ENCODE assay signal across 1 cellular context in genomic region chr2:187519419-187520120, GRCh38.
A peak's percentile ranks its signal among the peaks of the same experiment; 100 is the strongest.
TF ChIP-seq lines count a peak whose summit lies in the region.

No MANE protein-coding gene starts in this region.

TF ChIP-seq in HepG2, 621 proteins besides CTCF, POLR2A, EP300 and RAD21 (continued from another document and continues in another):
- TF ChIP-seq SP2 (CRISPR knock-in tag; IDR thresholded peaks at IDR 0.05) = no peak
- TF ChIP-seq PHF5A (CRISPR knock-in tag; IDR thresholded peaks at IDR 0.05; ENCODE audit: low read depth, unreplicated experiment) = no peak
- TF ChIP-seq ZKSCAN1 (IDR thresholded peaks at IDR 0.05; ENCODE audit: low read length) = no peak
- TF ChIP-seq ZNF101 (CRISPR knock-in tag; IDR thresholded peaks at IDR 0.05; ENCODE audit: borderline replicate concordance, low read depth) = no peak
- TF ChIP-seq ZBTB25 (CRISPR knock-in tag; IDR thresholded peaks at IDR 0.05) = no peak
- TF ChIP-seq CEBPB (IDR thresholded peaks at IDR 0.05; ENCODE audit: borderline replicate concordance, low read depth, low read length) = no peak
- TF ChIP-seq IKZF4 (CRISPR knock-in tag; IDR thresholded peaks at IDR 0.05; ENCODE audit: borderline replicate concordance, low read depth, not compliant biosample characterization) = no peak
- no peak for TF ChIP-seq ZNF430 (CRISPR knock-in tag; IDR thresholded peaks at IDR 0.05)
- peak; percentile 58; the same call in 1 of the 2 replicates for TF ChIP-seq ZSCAN31 (CRISPR knock-in tag; IDR thresholded peaks at IDR 0.05; ENCODE audit: low read depth)
- no peak; the same call in 1 of the 2 replicates for TF ChIP-seq THAP9 (CRISPR knock-in tag; IDR thresholded peaks at IDR 0.05; ENCODE audit: borderline replicate concordance)
- no peak for TF ChIP-seq MAZ (IDR thresholded peaks at IDR 0.05; ENCODE audit: borderline replicate concordance, low read depth, low read length)
- peak; percentile 41; the same call in 1 of the 2 replicates for TF ChIP-seq MAZ (CRISPR knock-in tag; IDR thresholded peaks at IDR 0.05; ENCODE audit: low read depth)
- TF ChIP-seq FOXO1 (CRISPR knock-in tag; IDR thresholded peaks at IDR 0.05) = no peak
- TF ChIP-seq TRIM22 (IDR thresholded peaks at IDR 0.05) = no peak
- no peak for TF ChIP-seq HDAC2 (CRISPR knock-in tag; IDR thresholded peaks at IDR 0.05)
- no peak for TF ChIP-seq HHEX (CRISPR knock-in tag; IDR thresholded peaks at IDR 0.05)
- TF ChIP-seq EZH2 (conservative IDR thresholded peaks at IDR 0.05; ENCODE audit: low read depth, low read length) = no peak
- no peak for TF ChIP-seq KDM4B (CRISPR knock-in tag; IDR thresholded peaks at IDR 0.05)
- no peak for TF ChIP-seq ESRRA (CRISPR knock-in tag; IDR thresholded peaks at IDR 0.05; ENCODE audit: low read depth)
- TF ChIP-seq HOXA5 (CRISPR knock-in tag; IDR thresholded peaks at IDR 0.05) = 0 out of 2 replicates have a peak, but pooled peaks have one; percentile 46
- TF ChIP-seq, protein P1, sequence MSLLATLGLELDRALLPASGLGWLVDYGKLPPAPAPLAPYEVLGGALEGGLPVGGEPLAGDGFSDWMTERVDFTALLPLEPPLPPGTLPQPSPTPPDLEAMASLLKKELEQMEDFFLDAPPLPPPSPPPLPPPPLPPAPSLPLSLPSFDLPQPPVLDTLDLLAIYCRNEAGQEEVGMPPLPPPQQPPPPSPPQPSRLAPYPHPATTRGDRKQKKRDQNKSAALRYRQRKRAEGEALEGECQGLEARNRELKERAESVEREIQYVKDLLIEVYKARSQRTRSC (CRISPR knock-in tag; IDR thresholded peaks at IDR 0.05; ENCODE audit: low read depth) = no peak
- TF ChIP-seq GATA4 (IDR thresholded peaks at IDR 0.05; ENCODE audit: borderline replicate concordance, low read depth) = no peak
- TF ChIP-seq, protein P2, sequence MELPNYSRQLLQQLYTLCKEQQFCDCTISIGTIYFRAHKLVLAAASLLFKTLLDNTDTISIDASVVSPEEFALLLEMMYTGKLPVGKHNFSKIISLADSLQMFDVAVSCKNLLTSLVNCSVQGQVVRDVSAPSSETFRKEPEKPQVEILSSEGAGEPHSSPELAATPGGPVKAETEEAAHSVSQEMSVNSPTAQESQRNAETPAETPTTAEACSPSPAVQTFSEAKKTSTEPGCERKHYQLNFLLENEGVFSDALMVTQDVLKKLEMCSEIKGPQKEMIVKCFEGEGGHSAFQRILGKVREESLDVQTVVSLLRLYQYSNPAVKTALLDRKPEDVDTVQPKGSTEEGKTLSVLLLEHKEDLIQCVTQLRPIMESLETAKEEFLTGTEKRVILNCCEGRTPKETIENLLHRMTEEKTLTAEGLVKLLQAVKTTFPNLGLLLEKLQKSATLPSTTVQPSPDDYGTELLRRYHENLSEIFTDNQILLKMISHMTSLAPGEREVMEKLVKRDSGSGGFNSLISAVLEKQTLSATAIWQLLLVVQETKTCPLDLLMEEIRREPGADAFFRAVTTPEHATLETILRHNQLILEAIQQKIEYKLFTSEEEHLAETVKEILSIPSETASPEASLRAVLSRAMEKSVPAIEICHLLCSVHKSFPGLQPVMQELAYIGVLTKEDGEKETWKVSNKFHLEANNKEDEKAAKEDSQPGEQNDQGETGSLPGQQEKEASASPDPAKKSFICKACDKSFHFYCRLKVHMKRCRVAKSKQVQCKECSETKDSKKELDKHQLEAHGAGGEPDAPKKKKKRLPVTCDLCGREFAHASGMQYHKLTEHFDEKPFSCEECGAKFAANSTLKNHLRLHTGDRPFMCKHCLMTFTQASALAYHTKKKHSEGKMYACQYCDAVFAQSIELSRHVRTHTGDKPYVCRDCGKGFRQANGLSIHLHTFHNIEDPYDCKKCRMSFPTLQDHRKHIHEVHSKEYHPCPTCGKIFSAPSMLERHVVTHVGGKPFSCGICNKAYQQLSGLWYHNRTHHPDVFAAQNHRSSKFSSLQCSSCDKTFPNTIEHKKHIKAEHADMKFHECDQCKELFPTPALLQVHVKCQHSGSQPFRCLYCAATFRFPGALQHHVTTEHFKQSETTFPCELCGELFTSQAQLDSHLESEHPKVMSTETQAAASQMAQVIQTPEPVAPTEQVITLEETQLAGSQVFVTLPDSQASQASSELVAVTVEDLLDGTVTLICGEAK (IDR thresholded peaks at IDR 0.05) = no peak
- TF ChIP-seq, protein P2 (CRISPR knock-in tag; IDR thresholded peaks at IDR 0.05) = no peak
- TF ChIP-seq CAMTA2 (CRISPR knock-in tag; IDR thresholded peaks at IDR 0.05; ENCODE audit: borderline replicate concordance) = no peak
- no peak for TF ChIP-seq SMARCC2 (IDR thresholded peaks at IDR 0.05)
- 0 out of 2 replicates have a peak, but pooled peaks have one; percentile 31 for TF ChIP-seq KMT2A (CRISPR knock-in tag; IDR thresholded peaks at IDR 0.05)
- no peak for TF ChIP-seq ZNF432 (CRISPR knock-in tag; IDR thresholded peaks at IDR 0.05; ENCODE audit: borderline replicate concordance)
- TF ChIP-seq, protein P3, sequence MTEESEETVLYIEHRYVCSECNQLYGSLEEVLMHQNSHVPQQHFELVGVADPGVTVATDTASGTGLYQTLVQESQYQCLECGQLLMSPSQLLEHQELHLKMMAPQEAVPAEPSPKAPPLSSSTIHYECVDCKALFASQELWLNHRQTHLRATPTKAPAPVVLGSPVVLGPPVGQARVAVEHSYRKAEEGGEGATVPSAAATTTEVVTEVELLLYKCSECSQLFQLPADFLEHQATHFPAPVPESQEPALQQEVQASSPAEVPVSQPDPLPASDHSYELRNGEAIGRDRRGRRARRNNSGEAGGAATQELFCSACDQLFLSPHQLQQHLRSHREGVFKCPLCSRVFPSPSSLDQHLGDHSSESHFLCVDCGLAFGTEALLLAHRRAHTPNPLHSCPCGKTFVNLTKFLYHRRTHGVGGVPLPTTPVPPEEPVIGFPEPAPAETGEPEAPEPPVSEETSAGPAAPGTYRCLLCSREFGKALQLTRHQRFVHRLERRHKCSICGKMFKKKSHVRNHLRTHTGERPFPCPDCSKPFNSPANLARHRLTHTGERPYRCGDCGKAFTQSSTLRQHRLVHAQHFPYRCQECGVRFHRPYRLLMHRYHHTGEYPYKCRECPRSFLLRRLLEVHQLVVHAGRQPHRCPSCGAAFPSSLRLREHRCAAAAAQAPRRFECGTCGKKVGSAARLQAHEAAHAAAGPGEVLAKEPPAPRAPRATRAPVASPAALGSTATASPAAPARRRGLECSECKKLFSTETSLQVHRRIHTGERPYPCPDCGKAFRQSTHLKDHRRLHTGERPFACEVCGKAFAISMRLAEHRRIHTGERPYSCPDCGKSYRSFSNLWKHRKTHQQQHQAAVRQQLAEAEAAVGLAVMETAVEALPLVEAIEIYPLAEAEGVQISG (CRISPR knock-in tag; IDR thresholded peaks at IDR 0.05) = 0 out of 2 replicates have a peak, but pooled peaks have one; percentile 33
- no peak for TF ChIP-seq KLF16 (CRISPR knock-in tag; IDR thresholded peaks at IDR 0.05)
- peak; percentile 98 for TF ChIP-seq ZNF17 (CRISPR knock-in tag; IDR thresholded peaks at IDR 0.05)
- TF ChIP-seq, protein P4, sequence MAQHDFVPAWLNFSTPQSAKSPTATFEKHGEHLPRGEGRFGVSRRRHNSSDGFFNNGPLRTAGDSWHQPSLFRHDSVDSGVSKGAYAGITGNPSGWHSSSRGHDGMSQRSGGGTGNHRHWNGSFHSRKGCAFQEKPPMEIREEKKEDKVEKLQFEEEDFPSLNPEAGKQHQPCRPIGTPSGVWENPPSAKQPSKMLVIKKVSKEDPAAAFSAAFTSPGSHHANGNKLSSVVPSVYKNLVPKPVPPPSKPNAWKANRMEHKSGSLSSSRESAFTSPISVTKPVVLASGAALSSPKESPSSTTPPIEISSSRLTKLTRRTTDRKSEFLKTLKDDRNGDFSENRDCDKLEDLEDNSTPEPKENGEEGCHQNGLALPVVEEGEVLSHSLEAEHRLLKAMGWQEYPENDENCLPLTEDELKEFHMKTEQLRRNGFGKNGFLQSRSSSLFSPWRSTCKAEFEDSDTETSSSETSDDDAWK (CRISPR knock-in tag; IDR thresholded peaks at IDR 0.05) = no peak
- TF ChIP-seq ZNF446 (CRISPR knock-in tag; IDR thresholded peaks at IDR 0.05) = no peak
- no peak for TF ChIP-seq YY1 (IDR thresholded peaks at IDR 0.05; ENCODE audit: insufficient read depth, insufficient replicate concordance, low read depth, low read length)
- TF ChIP-seq ZNF782 (CRISPR knock-in tag; IDR thresholded peaks at IDR 0.05; ENCODE audit: borderline replicate concordance) = no peak
- TF ChIP-seq DBP (CRISPR knock-in tag; IDR thresholded peaks at IDR 0.05; ENCODE audit: not compliant biosample characterization) = peak; percentile 61
- TF ChIP-seq, protein P5, sequence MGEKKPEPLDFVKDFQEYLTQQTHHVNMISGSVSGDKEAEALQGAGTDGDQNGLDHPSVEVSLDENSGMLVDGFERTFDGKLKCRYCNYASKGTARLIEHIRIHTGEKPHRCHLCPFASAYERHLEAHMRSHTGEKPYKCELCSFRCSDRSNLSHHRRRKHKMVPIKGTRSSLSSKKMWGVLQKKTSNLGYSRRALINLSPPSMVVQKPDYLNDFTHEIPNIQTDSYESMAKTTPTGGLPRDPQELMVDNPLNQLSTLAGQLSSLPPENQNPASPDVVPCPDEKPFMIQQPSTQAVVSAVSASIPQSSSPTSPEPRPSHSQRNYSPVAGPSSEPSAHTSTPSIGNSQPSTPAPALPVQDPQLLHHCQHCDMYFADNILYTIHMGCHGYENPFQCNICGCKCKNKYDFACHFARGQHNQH (CRISPR knock-in tag; IDR thresholded peaks at IDR 0.05) = no peak
